ENCODE assay signal across 10 cellular contexts in genomic region chr12:122403115-122403770, GRCh38. TPM values are rescaled to one million over a fixed set of nuclear protein-coding genes. Genes with fewer than 3 reads are reported as not detected.
DNase-seq lines count a peak whose midpoint lies in the region; ATAC-seq lines count a peak whose summit lies in the region.
"Had no signal": no experiment of that assay in that cellular context is flagged by ENCODE, and none has a peak within 500 bp of the region (broad histone marks: within the 10 kb centered on the region; RNA-seq: fewer than 3 reads in every experiment).

No MANE protein-coding gene starts in this region.

- H2BK120ac ChIP-seq in trophoblast cell (ENCODE audit: insufficient read depth, low read length, poor library complexity): no peak overlapping the region

- H3K79me1 ChIP-seq in trophoblast cell (ENCODE audit: low read length): peaks cover 8% of the 10 kb centered on the region

- H3K27me3 ChIP-seq in trophoblast cell (ENCODE audit: insufficient read depth, low read length): no peaks in the 10 kb centered on the region

- H3K27ac ChIP-seq in trophoblast cell (ENCODE audit: low read depth, low read length): no peak overlapping the region
- H3K27ac ChIP-seq: C4-2B had no signal

- intact Hi-C loops in activated T-helper 2 cell treated with anti-CD3 and anti-CD28 coated beads, Interferon-gamma antibody, Interleukin-2, Interleukin-4, amounts not matched to agents 10 μg/mL and 5 μg/mL and 100 μg/mL, durations not matched to agents 14 hours and 24 hours and 36 hours (cut with micrococcal nuclease): no loop called here
- intact Hi-C loops in posterior vena cava (cut with DNase I): no loop called here

- peak; percentile 55 for ATAC-seq in HG02759 (IDR thresholded peaks at IDR 0.05; ENCODE audit: unreplicated experiment)
- ATAC-seq in stimulated activated naive CD8-positive, alpha-beta T cell treated with anti-CD3 and anti-CD28 coated beads, Interleukin-15, amount 100 ng/mL, for 72 hours: peak; percentile 53

- H3K9me3 ChIP-seq in trophoblast cell (ENCODE audit: insufficient read depth, low read depth, low read length): no peaks in the 10 kb centered on the region

- H3K4me3 ChIP-seq in trophoblast cell (ENCODE audit: low read depth, low read length): no peak overlapping the region

- H3K9me3 Mint-ChIP-seq in activated T-helper 2 cell treated with anti-CD3 and anti-CD28 coated beads, Interferon-gamma antibody, Interleukin-2, Interleukin-4, amounts not matched to agents 10 μg/mL and 5 μg/mL and 100 μg/mL, durations not matched to agents 14 hours and 24 hours and 36 hours: no peaks in the 10 kb centered on the region
- no peaks in the 10 kb centered on the region for H3K9me3 Mint-ChIP-seq in stimulated activated naive CD8-positive, alpha-beta T cell treated with anti-CD3 and anti-CD28 coated beads, Interleukin-15, amount 100 ng/mL, for 72 hours

- H3K9ac ChIP-seq in trophoblast cell (ENCODE audit: low read length): no peak overlapping the region

- peaks cover 35% of the 10 kb centered on the region for H3K36me3 Mint-ChIP-seq in activated T-helper 2 cell treated with anti-CD3 and anti-CD28 coated beads, Interferon-gamma antibody, Interleukin-2, Interleukin-4, amounts not matched to agents 10 μg/mL and 5 μg/mL and 100 μg/mL, durations not matched to agents 14 hours and 24 hours and 36 hours (ENCODE audit: low read depth)

- H3K4me1 Mint-ChIP-seq in activated T-helper 2 cell treated with anti-CD3 and anti-CD28 coated beads, Interferon-gamma antibody, Interleukin-2, Interleukin-4, amounts not matched to agents 10 μg/mL and 5 μg/mL and 100 μg/mL, durations not matched to agents 14 hours and 24 hours and 36 hours (ENCODE audit: low read depth): peaks cover 38% of the 10 kb centered on the region
- H3K4me1 Mint-ChIP-seq in stimulated activated naive CD8-positive, alpha-beta T cell treated with anti-CD3 and anti-CD28 coated beads, Interleukin-15, amount 100 ng/mL, for 72 hours: peaks cover 45% of the 10 kb centered on the region

- WGBS in trophoblast cell (ENCODE audit: extremely low coverage, insufficient coverage, insufficient read length): no CpG with 5 or more reads among the region's 6 CpGs

- H2AFZ ChIP-seq in trophoblast cell (ENCODE audit: insufficient read depth, low read length, poor library complexity): no peak overlapping the region

- H3K18ac ChIP-seq in trophoblast cell (ENCODE audit: low read length): no peak overlapping the region

- peaks cover 4% of the 10 kb centered on the region for H3K79me2 ChIP-seq in trophoblast cell (ENCODE audit: control insufficient read depth, insufficient read depth, low read length, poor library complexity)

- peak overlapping the region; percentile 5 for H3K4me3 Mint-ChIP-seq in activated T-helper 2 cell treated with anti-CD3 and anti-CD28 coated beads, Interferon-gamma antibody, Interleukin-2, Interleukin-4, amounts not matched to agents 10 μg/mL and 5 μg/mL and 100 μg/mL, durations not matched to agents 14 hours and 24 hours and 36 hours (ENCODE audit: low read depth)
- H3K4me3 Mint-ChIP-seq in stimulated activated naive CD8-positive, alpha-beta T cell treated with anti-CD3 and anti-CD28 coated beads, Interleukin-15, amount 100 ng/mL, for 72 hours: no peak overlapping the region

- no peak overlapping the region for H4K12ac ChIP-seq in trophoblast cell (ENCODE audit: low read depth, low read length)

- no peak overlapping the region for H3K4me2 ChIP-seq in trophoblast cell (ENCODE audit: low read length)

- H2BK5ac ChIP-seq in trophoblast cell (ENCODE audit: low read depth, low read length, poor library complexity): no peak overlapping the region

- peak; percentile 17 for DNase-seq in activated naive CD4-positive, alpha-beta T cell treated with Interleukin-2 at 50 U/mL for 16 hours
- no peak for DNase-seq in activated naive CD4-positive, alpha-beta T cell treated with anti-CD3 and anti-CD28 coated beads, Interleukin-2, amount 50 U/mL, for 16 hours
- no peak for DNase-seq in activated T-helper 2 cell treated with anti-CD3 and anti-CD28 coated beads, Interferon-gamma antibody, Interleukin-2, Interleukin-4, amounts not matched to agents 10 μg/mL and 5 μg/mL and 100 μg/mL, durations not matched to agents 14 hours and 24 hours and 36 hours (ENCODE audit: low spot score)
- no peak for DNase-seq in stimulated activated naive CD8-positive, alpha-beta T cell treated with anti-CD3 and anti-CD28 coated beads, Interleukin-15, amount 100 ng/mL, for 72 hours
- no peak for DNase-seq in GM03348 (ENCODE audit: low spot score)
- no peak for DNase-seq in posterior vena cava (ENCODE audit: low spot score)
- DNase-seq in trophoblast cell: no peak
- DNase-seq: stimulated activated CD4-positive, alpha-beta T cell treated with anti-CD3 and anti-CD28 coated beads, Interleukin-4, amount 100 ng/mL, for 1 hour had no signal

- no peak overlapping the region for H2AK5ac ChIP-seq in trophoblast cell (ENCODE audit: low read length)

- no peak overlapping the region for H4K91ac ChIP-seq in trophoblast cell (ENCODE audit: low read depth, low read length)

- no peak overlapping the region for H3K14ac ChIP-seq in trophoblast cell (ENCODE audit: low read length)

- H3K4ac ChIP-seq in trophoblast cell (ENCODE audit: low read depth, low read length): no peak overlapping the region

- no peaks in the 10 kb centered on the region for H3K27me3 Mint-ChIP-seq in activated T-helper 2 cell treated with anti-CD3 and anti-CD28 coated beads, Interferon-gamma antibody, Interleukin-2, Interleukin-4, amounts not matched to agents 10 μg/mL and 5 μg/mL and 100 μg/mL, durations not matched to agents 14 hours and 24 hours and 36 hours (ENCODE audit: low read depth)
- H3K27me3 Mint-ChIP-seq in stimulated activated naive CD8-positive, alpha-beta T cell treated with anti-CD3 and anti-CD28 coated beads, Interleukin-15, amount 100 ng/mL, for 72 hours: no peaks in the 10 kb centered on the region

- no peak overlapping the region for H2BK12ac ChIP-seq in trophoblast cell (ENCODE audit: low read length)

- H3K23ac ChIP-seq in trophoblast cell (ENCODE audit: low read length): no peak overlapping the region

- H3K27ac Mint-ChIP-seq in activated T-helper 2 cell treated with anti-CD3 and anti-CD28 coated beads, Interferon-gamma antibody, Interleukin-2, Interleukin-4, amounts not matched to agents 10 μg/mL and 5 μg/mL and 100 μg/mL, durations not matched to agents 14 hours and 24 hours and 36 hours: peak overlapping the region; percentile 53
- no peak overlapping the region for H3K27ac Mint-ChIP-seq in stimulated activated naive CD8-positive, alpha-beta T cell treated with anti-CD3 and anti-CD28 coated beads, Interleukin-15, amount 100 ng/mL, for 72 hours

- peaks cover 3 to 7% of the 10 kb centered on the region in 2 experiments for H3K4me1 ChIP-seq in trophoblast cell (ENCODE audit: control insufficient read depth in 1 of 2, insufficient read depth in 2 of 2, low read length in 2 of 2)

- H4K8ac ChIP-seq in trophoblast cell (ENCODE audit: low read depth, low read length): no peak overlapping the region

- H3K36me3 ChIP-seq in trophoblast cell (ENCODE audit: control insufficient read depth in 1 of 2, insufficient read depth in 2 of 2, low read length in 2 of 2): peaks cover 4 to 6% of the 10 kb centered on the region in 2 experiments

RNA-seq across cellular contexts. Expression of gene CLIP1, which starts 19.2 kb away (rescaled TPM):
- total RNA-seq in activated T-helper 2 cell treated with anti-CD3 and anti-CD28 coated beads, Interferon-gamma antibody, Interleukin-2, Interleukin-4, amounts not matched to agents 10 μg/mL and 5 μg/mL and 100 μg/mL, durations not matched to agents 14 hours and 24 hours and 36 hours: 59.9 and 66.2 TPM in 2 replicates
- total RNA-seq in posterior vena cava: 100 to 1,000 TPM; 141 to 226 TPM
- 101 and 104 TPM in 2 replicates for polyA plus RNA-seq in trophoblast cell (2013)
